In genomic region chr16:66240565-66240964, GRCh38 we compare ENCODE assay signal across 1 cellular context.
TF ChIP-seq lines count a peak whose summit lies in the region.

No MANE protein-coding gene starts in this region.

TF ChIP-seq in H1, 55 proteins besides CTCF, POLR2A, EP300 and RAD21:
- TF ChIP-seq NANOG (IDR thresholded peaks at IDR 0.05; ENCODE audit: insufficient read depth, low read depth, low read length, poor library complexity, severe bottlenecking), result no peak
- TF ChIP-seq CTBP2 (IDR thresholded peaks at IDR 0.05; ENCODE audit: borderline replicate concordance, insufficient read depth, insufficient read length, low read length), result no peak
- no peak for TF ChIP-seq SUZ12 (IDR thresholded peaks at IDR 0.05; ENCODE audit: low read length)
